20 cellular contexts compared by ENCODE assay signal in the genomic region with DNA sequence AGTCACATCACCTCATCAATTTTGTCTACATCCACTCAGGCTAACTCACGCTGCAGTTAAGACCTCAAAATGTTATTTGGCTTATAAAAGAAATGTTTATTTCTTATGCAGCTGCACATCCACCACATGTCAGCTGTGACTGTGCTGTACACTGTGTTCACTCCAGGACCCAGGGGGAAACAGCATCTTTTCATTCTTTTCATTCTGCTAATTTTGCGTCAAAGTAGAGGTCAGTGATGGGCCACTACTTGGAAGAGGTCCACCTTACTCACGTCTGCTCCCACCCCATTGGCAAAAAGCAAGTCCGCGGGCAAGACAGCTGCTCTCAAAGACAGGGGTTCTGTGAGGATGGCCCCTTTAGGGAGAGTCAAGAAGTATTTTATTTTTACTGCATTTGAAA. TPM values are rescaled to one million over a fixed set of nuclear protein-coding genes. Genes with fewer than 3 reads are reported as not detected.
DNase-seq lines count a peak whose midpoint lies in the region; ATAC-seq, FAIRE-seq and TF ChIP-seq lines count a peak whose summit lies in the region.
"Had no signal": no experiment of that assay in that cellular context is flagged by ENCODE, and none has a peak within 500 bp of the region (broad histone marks: within the 10 kb centered on the region; RNA-seq: fewer than 3 reads in every experiment).

No MANE protein-coding gene starts in this region.

- DNase-seq in left ventricle myocardium superior (peak; percentile 28), right atrium auricular region (ENCODE audit: low spot score) (no peak), gastrocnemius medialis (peak; percentile 26 to 52), urothelium cell line (ENCODE audit: low spot score) (no peak), SW 1271 (lab: John Stamatoyannopoulos, UW) (no peak)
- DNase-seq in activated naive CD4-positive, alpha-beta T cell treated with Interleukin-2 at 50 U/mL for 16 hours, result no peak
- DNase-seq: Calu3; CD8-positive, alpha-beta T cell; DMS 273 treated with DMSO at 0.1 percent for 48 hours; DMS53; DND-41; EL; H9 had no signal

- H3K4me1 ChIP-seq in right atrium auricular region (no peaks in the 10 kb centered on the region), gastroesophageal sphincter (no peaks in the 10 kb centered on the region), gastrocnemius medialis (no peaks in the 10 kb centered on the region)

- in situ Hi-C loops in gastrocnemius medialis (cut with MboI; ENCODE audit: low sequenced_read_pairs in 4 of 4), result no loop called here

- no peaks in the 10 kb centered on the region for H3K9me3 ChIP-seq in right atrium auricular region
- H3K9me3 ChIP-seq in gastroesophageal sphincter, result no peaks in the 10 kb centered on the region
- no peaks in the 10 kb centered on the region for H3K9me3 ChIP-seq in gastrocnemius medialis

- no peak for TF ChIP-seq EP300 in gastroesophageal sphincter (IDR thresholded peaks at IDR 0.05)

- 50 to 59% methylated on average over 5 of the region's 5 CpGs for WGBS in gastroesophageal sphincter (ENCODE audit: low coverage in 1 of 2), 2 donors

- H3K36me3 ChIP-seq in right atrium auricular region (no peaks in the 10 kb centered on the region), gastroesophageal sphincter (no peaks in the 10 kb centered on the region), gastrocnemius medialis (no peaks in the 10 kb centered on the region)
- H3K36me3 ChIP-seq: BLaER1 treated with 17β-estradiol and CSF1 and Interleukin-3, amounts not matched to agents 10 nM and 100 nM had no signal

- ATAC-seq in left ventricle myocardium superior (peak; percentile 74), gastroesophageal sphincter (peak; percentile 22), gastrocnemius medialis (peak; percentile 60 to 66), GM19467 (IDR thresholded peaks at IDR 0.05; ENCODE audit: unreplicated experiment) (no peak)
- ATAC-seq: CD8-positive, alpha-beta T cell; GM12878; HepG2 had no signal

- H3K27me3 ChIP-seq in right atrium auricular region, result no peaks in the 10 kb centered on the region
- H3K27me3 ChIP-seq in gastroesophageal sphincter, result no peaks in the 10 kb centered on the region
- no peaks in the 10 kb centered on the region for H3K27me3 ChIP-seq in gastrocnemius medialis
- H3K27me3 ChIP-seq: BLaER1 treated with 17β-estradiol and CSF1 and Interleukin-3, amounts not matched to agents 10 nM and 100 nM had no signal

- no peak overlapping the region for H3K4me3 ChIP-seq in right atrium auricular region
- no peak overlapping the region for H3K4me3 ChIP-seq in gastroesophageal sphincter
- no peak overlapping the region for H3K4me3 ChIP-seq in gastrocnemius medialis
- H3K4me3 ChIP-seq: BLaER1 treated with 17β-estradiol and CSF1 and Interleukin-3, amounts not matched to agents 10 nM and 100 nM; GM12878 had no signal

- TF ChIP-seq CTCF in right atrium auricular region (IDR thresholded peaks at IDR 0.05) (no peak), gastroesophageal sphincter (IDR thresholded peaks at IDR 0.05) (no peak), gastrocnemius medialis (IDR thresholded peaks at IDR 0.05 in 4 of 5, conservative IDR thresholded peaks at IDR 0.05 in 1 of 5) (no peak)

- FAIRE-seq in urothelium cell line (lab: Jason Lieb, UNC), result peak; percentile 87
- FAIRE-seq: GM12878, H1, HepG2 had no signal

- TF ChIP-seq POLR2A in gastroesophageal sphincter (IDR thresholded peaks at IDR 0.05) (no peak), gastrocnemius medialis (IDR thresholded peaks at IDR 0.05) (no peak)

- H3K27ac ChIP-seq in right atrium auricular region (no peak overlapping the region), gastroesophageal sphincter (no peak overlapping the region), gastrocnemius medialis (peak overlapping the region; percentile 50 to 60 (median 56))

- intact Hi-C loops in left ventricle myocardium superior (cut with micrococcal nuclease), result no loop called here
- intact Hi-C loops in gastrocnemius medialis (cut with DNase I; ENCODE audit: low total_unique reads), result no loop called here

RNA-seq across cellular contexts. Expression of gene DCT, which starts 4.5 kb away (rescaled TPM):
- 0.12 TPM for total RNA-seq in left ventricle myocardium superior
- under 1 TPM; 0.11 to 0.39 TPM for total RNA-seq in right atrium auricular region
- total RNA-seq in gastroesophageal sphincter, result under 1 TPM; 0.13 to 0.31 (median 0.21) TPM
- under 1 TPM in 3 of 4 donors, not detected in 1; 0.10 to 0.71 (median 0.16) TPM for total RNA-seq in gastrocnemius medialis
- total RNA-seq: A172, Calu3, GM12878, H1, H9, HepG2 had no signal

Comparison
In these comparisons a context has a peak if more than half of its experiments do, and no peak if none do; other contexts are left out.
1. DNase-seq: peak in left ventricle myocardium superior (single experiment) and gastrocnemius medialis (2 of 2); none in right atrium auricular region (single experiment), urothelium cell line (single experiment), SW 1271 (0 of 2) and activated naive CD4-positive, alpha-beta T cell treated with Interleukin-2 at 50 U/mL for 16 hours (single experiment).
2. H3K27ac ChIP-seq: peak in gastrocnemius medialis (4 of 4); none in right atrium auricular region (0 of 2) and gastroesophageal sphincter (0 of 4).